8 cellular contexts compared by ENCODE assay signal in the genomic region with DNA sequence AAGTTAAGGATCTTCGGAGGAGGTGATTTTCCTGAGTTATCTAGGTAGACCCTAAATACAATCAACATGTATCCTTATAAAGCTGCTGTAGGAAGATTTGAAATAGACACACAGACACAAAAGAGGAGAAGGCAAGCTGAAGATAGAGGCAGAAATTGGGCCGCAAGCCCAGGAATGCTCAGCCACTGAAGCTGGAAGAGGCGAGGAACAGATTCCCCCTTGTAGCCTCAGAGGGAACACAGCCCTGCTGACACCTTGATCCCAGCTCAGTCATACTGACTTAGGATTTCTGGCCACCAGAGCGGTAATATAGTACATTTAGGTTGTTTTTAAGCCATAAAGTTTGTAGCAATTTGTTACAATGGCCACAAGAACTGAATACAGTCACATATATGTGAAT.
"Had no signal": no experiment of that assay in that cellular context is flagged by ENCODE, and none has a peak within 500 bp of the region (broad histone marks: within the 10 kb centered on the region; RNA-seq: fewer than 3 reads in every experiment).

No MANE protein-coding gene starts in this region.

- DNase-seq: GM23248, GOT3, H7, HFFc6 had no signal

- ATAC-seq: HCT116, HepG2 had no signal

- H3K4me1 ChIP-seq: HAP-1 had no signal

- H3K27ac ChIP-seq: GM23248, HL-60 had no signal

- H3K9me3 ChIP-seq: HAP-1 had no signal

- H3K4me3 ChIP-seq: GM23248, HAP-1 had no signal

- H3K36me3 ChIP-seq: HAP-1 had no signal
